ENCODE assay signal across 15 cellular contexts in genomic region chr11:93498099-93499040, GRCh38. TPM values are rescaled to one million over a fixed set of nuclear protein-coding genes. Genes with fewer than 3 reads are reported as not detected.
DNase-seq lines count a peak whose midpoint lies in the region; ATAC-seq, FAIRE-seq and TF ChIP-seq lines count a peak whose summit lies in the region.
"Had no signal": no experiment of that assay in that cellular context is flagged by ENCODE, and none has a peak within 500 bp of the region (broad histone marks: within the 10 kb centered on the region; RNA-seq: fewer than 3 reads in every experiment).

No MANE protein-coding gene starts in this region.

- FAIRE-seq in astrocyte (lab: Jason Lieb, UNC): no peak

- no peaks in the 10 kb centered on the region for H3K79me2 ChIP-seq in astrocyte (ENCODE audit: insufficient read depth, low read length)

- no peaks in the 10 kb centered on the region for H3K27me3 Mint-ChIP-seq in astrocyte (ENCODE audit: low read depth, unreplicated experiment)

- H3K9me3 Mint-ChIP-seq in astrocyte (ENCODE audit: unreplicated experiment): peaks cover 3% of the 10 kb centered on the region

- ATAC-seq in GM18867 (IDR thresholded peaks at IDR 0.05; ENCODE audit: unreplicated experiment) (no peak), HG02610 (IDR thresholded peaks at IDR 0.05; ENCODE audit: unreplicated experiment) (no peak)
- ATAC-seq: left ventricle myocardium superior had no signal

- peaks cover 18% of the 10 kb centered on the region for H3K4me1 ChIP-seq in astrocyte (ENCODE audit: insufficient read depth, low read length)

- H3K27me3 ChIP-seq in astrocyte (ENCODE audit: insufficient read depth, low read length): no peaks in the 10 kb centered on the region

- peak overlapping the region; percentile 32 for H3K27ac ChIP-seq in astrocyte (ENCODE audit: low read depth, low read length)

- peak overlapping the region; percentile 27 for H3K27ac Mint-ChIP-seq in astrocyte (ENCODE audit: unreplicated experiment)

- H4K20me1 ChIP-seq in astrocyte (ENCODE audit: insufficient read depth, low read length): peaks cover 9% of the 10 kb centered on the region

- no peak overlapping the region for H3K4me3 ChIP-seq in astrocyte (ENCODE audit: insufficient read depth, low read depth, low read length)

- no peak for TF ChIP-seq CTCF in astrocyte (IDR thresholded peaks at IDR 0.05; ENCODE audit: insufficient read depth, low read depth, low read length)

- peaks cover 28% of the 10 kb centered on the region for H3K4me1 Mint-ChIP-seq in astrocyte (ENCODE audit: low read depth, unreplicated experiment)

- peaks cover 22% of the 10 kb centered on the region for H3K36me3 Mint-ChIP-seq in astrocyte (ENCODE audit: low read depth, unreplicated experiment)

- H3K9me3 ChIP-seq in astrocyte (ENCODE audit: insufficient read depth, low read depth, low read length): no peaks in the 10 kb centered on the region

- no peak overlapping the region for H3K4me3 Mint-ChIP-seq in astrocyte (ENCODE audit: unreplicated experiment)

- peak overlapping the region; percentile 32 for H3K9ac ChIP-seq in astrocyte (ENCODE audit: low read length)

- H3K4me2 ChIP-seq in astrocyte (ENCODE audit: low read length): peak overlapping the region; percentile 55

- H2AFZ ChIP-seq in astrocyte (ENCODE audit: low read depth, low read length): no peak overlapping the region

- DNase-seq in A172 (ENCODE audit: low spot score): peak; percentile 44
- peak; percentile 29 for DNase-seq in HS-27A (ENCODE audit: low read depth)
- DNase-seq in astrocyte (ENCODE audit: low read depth): peak; percentile 81
- peak; percentile 34 for DNase-seq in iris pigment epithelial cell (ENCODE audit: low read depth)
- DNase-seq in RKO (ENCODE audit: low spot score): no peak
- DNase-seq in DMS114 treated with DMSO at 0.1 percent for 48 hours (lab: John Stamatoyannopoulos, UW; ENCODE audit: unreplicated experiment): no peak
- DNase-seq: aorta, erythroblast, Karpas-422, left ventricle myocardium superior, NCI-H2171 treated with DMSO at 0.1 percent for 48 hours, posterior cingulate gyrus had no signal

- H3K36me3 ChIP-seq in astrocyte (ENCODE audit: insufficient read depth, low read length): no peaks in the 10 kb centered on the region

RNA-seq across cellular contexts. Expression of gene SMCO4, which starts 44.8 kb away (rescaled TPM):
- total RNA-seq in A172 (2014; rRNA removed; shearing (Covaris generic)): 6.1 and 12.0 TPM in 2 replicates
- 29.3 and 36.6 TPM in 2 replicates for total RNA-seq in astrocyte
- total RNA-seq: G401 had no signal

Comparison
In these comparisons a context has a peak if more than half of its experiments do, and no peak if none do; other contexts are left out.
1. DNase-seq: peak in A172 (single experiment), HS-27A (single experiment), astrocyte (single experiment) and iris pigment epithelial cell (single experiment); none in RKO (single experiment) and DMS114 treated with DMSO at 0.1 percent for 48 hours (single experiment).